ENCODE assay signal across 24 cellular contexts in the genomic region with DNA sequence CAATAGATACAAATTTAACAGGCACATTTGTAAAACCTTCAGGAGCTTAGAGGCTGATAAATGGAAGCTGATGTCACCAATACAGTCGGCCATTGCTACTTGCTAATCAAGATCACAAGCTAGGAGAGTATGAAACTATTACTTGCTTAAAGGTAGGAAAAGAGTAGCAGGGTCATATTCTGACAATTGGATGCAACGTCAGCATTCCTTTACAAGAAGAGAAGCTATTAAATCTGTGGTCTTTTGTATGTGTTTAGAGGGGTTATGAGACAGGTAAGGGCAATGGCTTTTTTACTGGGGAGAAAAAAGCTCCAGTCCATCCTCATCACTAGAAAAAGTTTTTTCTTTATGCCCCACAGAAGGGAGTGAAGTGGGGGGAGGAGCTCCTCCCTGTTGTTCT. TPM values are rescaled to one million over a fixed set of nuclear protein-coding genes. Genes with fewer than 3 reads are reported as not detected.
A peak's percentile ranks its signal among the peaks of the same experiment; 100 is the strongest.
DNase-seq lines count a peak whose midpoint lies in the region; ATAC-seq, FAIRE-seq and TF ChIP-seq lines count a peak whose summit lies in the region.
"Had no signal": no experiment of that assay in that cellular context is flagged by ENCODE, and none has a peak within 500 bp of the region (broad histone marks: within the 10 kb centered on the region; RNA-seq: fewer than 3 reads in every experiment).

No MANE protein-coding gene starts in this region.

- H3K4me1 ChIP-seq in HepG2 (ENCODE audit: insufficient read depth, low read length), result peaks cover 12% of the 10 kb centered on the region
- H3K4me1 ChIP-seq in right lobe of liver, result no peaks in the 10 kb centered on the region
- peaks cover 0 to 8% of the 10 kb centered on the region in 2 experiments; a peak in 2 of 5 replicates for H3K4me1 ChIP-seq in K562 (replicated peaks in 1 of 2; ENCODE audit: control insufficient read depth in 2 of 2, insufficient read depth in 2 of 2, low read length in 2 of 2)
- no peaks in the 10 kb centered on the region for H3K4me1 ChIP-seq in psoas muscle

- TF ChIP-seq EP300 in HepG2 (IDR thresholded peaks at IDR 0.05; ENCODE audit: low read depth in 2 of 2, low read length in 2 of 2) (no peak), HepG2 (CRISPR knock-in tag; IDR thresholded peaks at IDR 0.05; ENCODE audit: borderline replicate concordance) (no peak), K562 (IDR thresholded peaks at IDR 0.05; ENCODE audit: low read length) (no peak)

- H3K36me3 ChIP-seq in HepG2 (replicated peaks in 1 of 2; ENCODE audit: control insufficient read depth in 1 of 2, insufficient read depth in 2 of 2, low read length in 2 of 2), result no peaks in the 10 kb centered on the region
- no peaks in the 10 kb centered on the region for H3K36me3 ChIP-seq in right lobe of liver
- no peaks in the 10 kb centered on the region for H3K36me3 ChIP-seq in KOPT-K1 (ENCODE audit: insufficient read depth, low read length)
- no peaks in the 10 kb centered on the region for H3K36me3 ChIP-seq in K562 (ENCODE audit: control insufficient read depth, insufficient read depth, low read length)
- H3K36me3 ChIP-seq in psoas muscle (ENCODE audit: insufficient read depth in 1 of 2, low read depth in 1 of 2), result no peaks in the 10 kb centered on the region

- H3K79me2 ChIP-seq in HepG2 (ENCODE audit: insufficient read depth, low read length) (no peaks in the 10 kb centered on the region), K562 (ENCODE audit: control insufficient read depth, insufficient read depth, low read length) (no peaks in the 10 kb centered on the region)

- ATAC-seq in HepG2, result no peak
- no peak for ATAC-seq in right lobe of liver
- ATAC-seq in K562, result no peak
- no peak for ATAC-seq in psoas muscle
- ATAC-seq: Panc1 had no signal

- H3K27ac Mint-ChIP-seq in progenitor cell of endocrine pancreas, result no peak overlapping the region
- H3K27ac Mint-ChIP-seq: H9 had no signal

- no peak overlapping the region for H3K4me2 ChIP-seq in HepG2 (ENCODE audit: low read depth, low read length)
- no peak overlapping the region for H3K4me2 ChIP-seq in K562 (ENCODE audit: insufficient read depth, low read length)

- H3K36me3 Mint-ChIP-seq in progenitor cell of endocrine pancreas (ENCODE audit: insufficient read depth), result no peaks in the 10 kb centered on the region
- H3K36me3 Mint-ChIP-seq: CD14-positive monocyte; CD8-positive, alpha-beta memory T cell; T-cell had no signal

- TF ChIP-seq CTCF in HepG2 (CRISPR knock-in tag; IDR thresholded peaks at IDR 0.05) (no peak), right lobe of liver (IDR thresholded peaks at IDR 0.05) (no peak), K562 (IDR thresholded peaks at IDR 0.05 in 2 of 3, conservative IDR thresholded peaks at IDR 0.05 in 1 of 3; ENCODE audit: insufficient read depth in 2 of 3, low read depth in 1 of 3, low read length in 3 of 3) (no peak), psoas muscle (IDR thresholded peaks at IDR 0.05) (no peak), progenitor cell of endocrine pancreas (IDR thresholded peaks at IDR 0.05; ENCODE audit: unreplicated experiment) (no peak)

- FAIRE-seq in HepG2 (lab: Jason Lieb, UNC) (no peak), K562 (lab: Jason Lieb, UNC) (no peak)

- H3K27me3 Mint-ChIP-seq in progenitor cell of endocrine pancreas, result no peaks in the 10 kb centered on the region
- H3K27me3 Mint-ChIP-seq: CD8-positive, alpha-beta memory T cell; T-cell had no signal

- H3K9me1 ChIP-seq in K562 (ENCODE audit: control insufficient read depth, insufficient read depth, low read length), result no peaks in the 10 kb centered on the region

- 7% methylated on average over 2 of the region's 2 CpGs for WGBS in HepG2 (ENCODE audit: low lambda C conversion rate)
- WGBS in right lobe of liver (ENCODE audit: insufficient coverage, low coverage, low lambda C conversion rate, missing lambda C conversion rate), result 48% methylated on average over 2 of the region's 2 CpGs
- 8% methylated on average over 2 of the region's 2 CpGs for WGBS in K562 (ENCODE audit: insufficient coverage, low coverage, missing lambda C conversion rate)
- 68 to 76% (median 70%) methylated on average over 2 of the region's 2 CpGs for WGBS in psoas muscle, 3 donors

- H3K4me3 ChIP-seq in HepG2 (replicated peaks in 1 of 3; ENCODE audit: insufficient read depth in 1 of 3, low read depth in 2 of 3, low read length in 3 of 3), result no peak overlapping the region
- no peak overlapping the region for H3K4me3 ChIP-seq in right lobe of liver
- no peak overlapping the region for H3K4me3 ChIP-seq in K562
- H3K4me3 ChIP-seq in psoas muscle, result no peak overlapping the region
- H3K4me3 ChIP-seq: GM23248 had no signal

- no peak for DNase-seq in HepG2 (ENCODE audit: low spot score)
- DNase-seq in right lobe of liver, result no peak
- DNase-seq in K562 (ENCODE audit: extremely low read depth in 1 of 4, low spot score in 3 of 4), result no peak
- DNase-seq in OCI-M1 (lab: John Stamatoyannopoulos, UW), result no peak
- DNase-seq in psoas muscle, result no peak
- no peak for DNase-seq in progenitor cell of endocrine pancreas (ENCODE audit: low spot score, unreplicated experiment)
- DNase-seq: Calu3; CD8-positive, alpha-beta memory T cell; DMS153; GM23248; H9; NCI-H2029; NCI-H446; NCI-H526; NCI-H82; SHP77; T-cell had no signal

- H3K27ac ChIP-seq in HepG2 (ENCODE audit: extremely low read length, insufficient read depth, low read length) (no peak overlapping the region), right lobe of liver (no peak overlapping the region), KOPT-K1 (ENCODE audit: low read depth, low read length, poor library complexity, severe bottlenecking) (peak overlapping the region; percentile 22), K562 (ENCODE audit: extremely low read depth, low read depth, low read length) (no peak overlapping the region), psoas muscle (no peak overlapping the region)
- H3K27ac ChIP-seq: GM23248, RWPE1 had no signal

- TF ChIP-seq RAD21 in HepG2 (CRISPR knock-in tag; IDR thresholded peaks at IDR 0.05) (no peak), K562 (CRISPR knock-in tag; conservative IDR thresholded peaks at IDR 0.05 in 1 of 2, IDR thresholded peaks at IDR 0.05 in 1 of 2) (no peak)

- TF ChIP-seq POLR2A in HepG2 (IDR thresholded peaks at IDR 0.05; ENCODE audit: insufficient read depth in 1 of 2, low read depth in 2 of 2, low read length in 2 of 2), result no peak
- no peak for TF ChIP-seq POLR2A in right lobe of liver (IDR thresholded peaks at IDR 0.05)
- TF ChIP-seq POLR2A in K562 (conservative IDR thresholded peaks at IDR 0.05), result no peak

- in situ Hi-C loops in HepG2 (cut with HindIII; ENCODE audit: extremely low pct_ligation_motif_present, low pct_unique_long_range_greater_than_20kb) (loop anchor here (10.0 kb wide), 1 partner anchor 231 kb away; the partner anchor contains the start of gene ITLN2), K562 (cut with MboI) (no loop called here)

- CTCF ChIA-PET in HepG2 (lab: Yijun Ruan, JAX; ENCODE audit: low intra/inter-chr PET ratio, low total read pairs) (no interaction called here), K562 (lab: Yijun Ruan, JAX; ENCODE audit: low intra/inter-chr PET ratio) (no interaction called here)

- POLR2A ChIA-PET in HepG2 (lab: Yijun Ruan, JAX), result no interaction called here
- POLR2A ChIA-PET in K562 (lab: Yijun Ruan, JAX), result interaction anchor here (1.2 kb wide), 1 partner anchor 47 kb away, joined by 3 read pairs; no protein-coding TSS in a partner anchor

- H3K4me3 Mint-ChIP-seq in progenitor cell of endocrine pancreas (ENCODE audit: low read depth), result no peak overlapping the region
- H3K4me3 Mint-ChIP-seq: H9 had no signal

- H3K4me1 Mint-ChIP-seq in progenitor cell of endocrine pancreas (ENCODE audit: low read depth), result no peaks in the 10 kb centered on the region

- peaks cover 3% of the 10 kb centered on the region for H3K9me3 Mint-ChIP-seq in progenitor cell of endocrine pancreas (ENCODE audit: low read depth)
- H3K9me3 Mint-ChIP-seq: CD8-positive, alpha-beta memory T cell; T-cell had no signal

- H4K20me1 ChIP-seq in HepG2 (ENCODE audit: insufficient read depth, low read length) (no peaks in the 10 kb centered on the region), K562 (replicated peaks; ENCODE audit: control insufficient read depth, insufficient read depth, low read length) (no peaks in the 10 kb centered on the region)

- H3K9ac ChIP-seq in HepG2 (ENCODE audit: insufficient read depth, low read depth, low read length), result no peak overlapping the region
- no peak overlapping the region for H3K9ac ChIP-seq in K562 (ENCODE audit: insufficient read depth in 1 of 2, low read depth in 2 of 2, low read length in 2 of 2)
- H3K9ac ChIP-seq: GM23248 had no signal

- intact Hi-C loops in HepG2 (cut with micrococcal nuclease; ENCODE audit: unreplicated experiment) (no loop called here), right lobe of liver (cut with DNase I) (no loop called here), K562 (cut with micrococcal nuclease) (loop anchor here (10.0 kb wide), 1 partner anchor 411 kb away; the partner anchor contains the start of gene DEDD), psoas muscle (cut with DNase I) (loop anchor here in 1 of 2 donors (10.0 kb wide), 1 partner anchor 371 kb away; the partner anchor contains the start of gene KLHDC9)

- BruUV-seq in HepG2 (replicated peaks; lab: Mats Ljungman, UMichigan) (no TSS peak), K562 (replicated peaks; lab: Mats Ljungman, UMichigan) (no TSS peak)

- H3K27me3 ChIP-seq in HepG2 (ENCODE audit: control insufficient read depth in 1 of 2, insufficient read depth in 2 of 2, low read length in 2 of 2), result peaks cover 0 to under 1% of the 10 kb centered on the region in 2 experiments; a peak in 3 of 5 replicates
- H3K27me3 ChIP-seq in right lobe of liver, result no peaks in the 10 kb centered on the region
- no peaks in the 10 kb centered on the region; a peak in 1 of 5 replicates for H3K27me3 ChIP-seq in K562 (ENCODE audit: control insufficient read depth in 2 of 2, insufficient read depth in 2 of 2, low read length in 2 of 2)
- no peaks in the 10 kb centered on the region for H3K27me3 ChIP-seq in psoas muscle (ENCODE audit: insufficient read depth in 3 of 3, low read length in 2 of 3)

- no peak overlapping the region for H2AFZ ChIP-seq in HepG2 (ENCODE audit: low read length)
- H2AFZ ChIP-seq in K562 (ENCODE audit: low read depth, low read length), result no peak overlapping the region; the same call in 1 of the 2 replicates
- H2AFZ ChIP-seq: GM23248 had no signal

- no peaks in the 10 kb centered on the region for H3K9me3 ChIP-seq in HepG2 (ENCODE audit: low read length)
- no peaks in the 10 kb centered on the region for H3K9me3 ChIP-seq in right lobe of liver
- peaks cover 10% of the 10 kb centered on the region for H3K9me3 ChIP-seq in KOPT-K1 (ENCODE audit: insufficient read depth, low read length, poor library complexity, severe bottlenecking)
- H3K9me3 ChIP-seq in K562 (replicated peaks; ENCODE audit: control insufficient read depth, insufficient read depth, low read depth, low read length), result no peaks in the 10 kb centered on the region
- H3K9me3 ChIP-seq in psoas muscle, result no peaks in the 10 kb centered on the region

RNA-seq across cellular contexts. Expression of gene CD48, which starts 11.7 kb away (rescaled TPM):
- total RNA-seq in HepG2 (2016; rRNA removed; fragmentation: Illumina TruSeq; extraction: Trizol), result not detected in 2 replicates
- total RNA-seq in HepG2 (2016; cell fraction: cytosol; rRNA removed; fragmentation: Illumina TruSeq; extraction: Trizol; ENCODE audit: low read depth), result not detected in 2 replicates
- not detected in 2 replicates for total RNA-seq in HepG2 (2016; cell fraction: insoluble cytoplasmic fraction; rRNA removed; fragmentation: Illumina TruSeq; extraction: Trizol)
- total RNA-seq in HepG2 (2016; cell fraction: membrane; rRNA removed; fragmentation: Illumina TruSeq; extraction: Trizol), result not detected in 2 replicates
- total RNA-seq in HepG2 (2016; cell fraction: nucleus; rRNA removed; fragmentation: Illumina TruSeq; extraction: Trizol), result not detected in 2 replicates
- not detected in 2 replicates for polyA plus RNA-seq in HepG2 (2011; rRNA removed)
- polyA plus RNA-seq in HepG2 (2011; cell fraction: cytosol; rRNA removed), result 0.05 TPM in 1 of 2 replicates, not detected in the other
- polyA plus RNA-seq in HepG2 (2011; cell fraction: nucleus; rRNA removed), result 0.12 TPM in 1 of 2 replicates, not detected in the other
- not detected in 2 replicates for polyA plus RNA-seq in HepG2 (2012)
- polyA plus RNA-seq in HepG2 (2016; cell fraction: cytosol; fragmentation: Illumina TruSeq; extraction: Trizol; ENCODE audit: low read depth), result not detected in 2 replicates
- not detected in 2 replicates for polyA plus RNA-seq in HepG2 (2016; cell fraction: insoluble cytoplasmic fraction; fragmentation: Illumina TruSeq; extraction: Trizol; ENCODE audit: low read depth)
- not detected in 2 replicates for polyA plus RNA-seq in HepG2 (2016; cell fraction: membrane; fragmentation: Illumina TruSeq; extraction: Trizol; ENCODE audit: low read depth)
- polyA plus RNA-seq in HepG2 (2016; cell fraction: nucleus; fragmentation: Illumina TruSeq; extraction: Trizol; ENCODE audit: insufficient read depth, low read depth), result not detected in 2 replicates
- not detected in 2 replicates for polyA minus RNA-seq in HepG2 (2011; rRNA and poly(A)+ RNA removed; ENCODE audit: low replicate concordance)
- not detected in 2 replicates for polyA minus RNA-seq in HepG2 (2011; cell fraction: cytosol; rRNA and poly(A)+ RNA removed)
- not detected in 2 replicates for polyA minus RNA-seq in HepG2 (2011; cell fraction: nucleus; rRNA and poly(A)+ RNA removed)
- 1 to 10 TPM in 5 of 6 experiments, under 1 TPM in 1; 0.68 to 5.0 (median 3.4) TPM for total RNA-seq in right lobe of liver
- total RNA-seq in K562 (2011; cell fraction: chromatin; rRNA removed; ENCODE audit: low replicate concordance), result not detected in 2 replicates
- total RNA-seq in K562 (2011; cell fraction: nucleolus; rRNA removed), result not detected in 2 replicates
- total RNA-seq in K562 (2011; cell fraction: nucleoplasm; rRNA removed), result not detected in 2 replicates
- 0.53 TPM in 1 of 2 replicates, not detected in the other for total RNA-seq in K562 (2014; rRNA removed)
- total RNA-seq in K562 (2014; rRNA removed; fragmentation: Illumina TruSeq; extraction: Trizol), result 0.11 and 0.38 TPM in 2 replicates
- total RNA-seq in K562 (2015; rRNA removed; fragmentation: Illumina TruSeq; extraction: Trizol), result 0.40 and 0.94 TPM in 2 replicates
- 0.42 and 0.65 TPM in 2 replicates for total RNA-seq in K562 (2021)
- not detected in 2 replicates for polyA plus RNA-seq in K562 (2011; rRNA removed)
- 0.06 TPM in 1 of 2 replicates, not detected in the other for polyA plus RNA-seq in K562 (2011; cell fraction: cytosol; rRNA removed)
- polyA plus RNA-seq in K562 (2011; cell fraction: nucleus; rRNA removed), result not detected in 2 replicates
- 0.26 and 2.0 TPM in 2 replicates for polyA plus RNA-seq in K562 (2012)
- 0.10 and 0.24 TPM in 2 replicates for polyA plus RNA-seq in K562 (2014; fragmentation: Illumina TruSeq; extraction: Trizol)
- under 1 TPM in 1 of 2 experiments, not detected in 1; 0.27 TPM for polyA plus RNA-seq in K562 (2014; fragmentation: Nextera tagmentation; extraction: Ambion mirVana)
- polyA plus RNA-seq in K562 (2014; rRNA removed), result 0.18 and 0.30 TPM in 2 replicates
- 0.27 TPM in 1 of 2 replicates, not detected in the other for polyA minus RNA-seq in K562 (2011; rRNA and poly(A)+ RNA removed)
- polyA minus RNA-seq in K562 (2011; cell fraction: cytosol; rRNA and poly(A)+ RNA removed), result not detected in 2 replicates
- polyA minus RNA-seq in K562 (2011; cell fraction: nucleus; rRNA and poly(A)+ RNA removed), result not detected in 2 replicates
- 1 to 10 TPM in 2 of 4 donors, under 1 TPM in 2; 0.76 to 1.7 (median 1.1) TPM for total RNA-seq in psoas muscle
- polyA plus RNA-seq in psoas muscle, result under 1 TPM; 0.35 to 1.00 (median 0.91) TPM
- total RNA-seq in progenitor cell of endocrine pancreas, result not detected in 2 replicates
- total RNA-seq: A673, Calu3, GM23248, H9, MCF 10A, SK-MEL-5 had no signal
- polyA plus RNA-seq: GM23248 had no signal

RNA-seq across cellular contexts. Expression of gene SLAMF7, which starts 15.7 kb away (rescaled TPM):
- total RNA-seq in HepG2 (2016; rRNA removed; fragmentation: Illumina TruSeq; extraction: Trizol) (not detected in 2 replicates), right lobe of liver (1 to 10 TPM in 3 of 6 experiments, under 1 TPM in 3; 0.74 to 5.2 (median 0.99) TPM), K562 (2014; rRNA removed) (0.12 TPM in 1 of 2 replicates, not detected in the other), K562 (2014; rRNA removed; fragmentation: Illumina TruSeq; extraction: Trizol) (0.11 and 0.19 TPM in 2 replicates), K562 (2015; rRNA removed; fragmentation: Illumina TruSeq; extraction: Trizol) (0.18 and 0.23 TPM in 2 replicates), K562 (2021) (0.35 and 0.49 TPM in 2 replicates), psoas muscle (under 1 TPM; 0.08 to 0.79 (median 0.73) TPM), progenitor cell of endocrine pancreas (not detected in 2 replicates)
- total RNA-seq in HepG2 (2016; cell fraction: cytosol; rRNA removed; fragmentation: Illumina TruSeq; extraction: Trizol; ENCODE audit: low read depth), result not detected in 2 replicates
- not detected in 2 replicates for total RNA-seq in HepG2 (2016; cell fraction: insoluble cytoplasmic fraction; rRNA removed; fragmentation: Illumina TruSeq; extraction: Trizol)
- not detected in 2 replicates for total RNA-seq in HepG2 (2016; cell fraction: membrane; rRNA removed; fragmentation: Illumina TruSeq; extraction: Trizol)
- not detected in 2 replicates for total RNA-seq in HepG2 (2016; cell fraction: nucleus; rRNA removed; fragmentation: Illumina TruSeq; extraction: Trizol)
- polyA plus RNA-seq in HepG2 (2011; rRNA removed) (not detected in 2 replicates), K562 (2011; rRNA removed) (not detected in 2 replicates), K562 (2014; fragmentation: Illumina TruSeq; extraction: Trizol) (0.22 and 0.36 TPM in 2 replicates), K562 (2014; fragmentation: Nextera tagmentation; extraction: Ambion mirVana) (under 1 TPM; 0.17 to 0.39 TPM), K562 (2014; rRNA removed) (0.19 and 1.2 TPM in 2 replicates), psoas muscle (under 1 TPM in 2 of 3 donors, not detected in 1; 0.06 to 0.07 TPM)
- polyA plus RNA-seq in HepG2 (2011; cell fraction: cytosol; rRNA removed), result 0.03 TPM in 1 of 2 replicates, not detected in the other
- 0.05 TPM in 1 of 2 replicates, not detected in the other for polyA plus RNA-seq in HepG2 (2011; cell fraction: nucleus; rRNA removed)
- polyA plus RNA-seq in HepG2 (2012), result not detected in 2 replicates
- not detected in 2 replicates for polyA plus RNA-seq in HepG2 (2016; cell fraction: cytosol; fragmentation: Illumina TruSeq; extraction: Trizol; ENCODE audit: low read depth)
- polyA plus RNA-seq in HepG2 (2016; cell fraction: insoluble cytoplasmic fraction; fragmentation: Illumina TruSeq; extraction: Trizol; ENCODE audit: low read depth), result not detected in 2 replicates
- not detected in 2 replicates for polyA plus RNA-seq in HepG2 (2016; cell fraction: membrane; fragmentation: Illumina TruSeq; extraction: Trizol; ENCODE audit: low read depth)
- not detected in 2 replicates for polyA plus RNA-seq in HepG2 (2016; cell fraction: nucleus; fragmentation: Illumina TruSeq; extraction: Trizol; ENCODE audit: insufficient read depth, low read depth)
- 0.07 TPM in 1 of 2 replicates, not detected in the other for polyA minus RNA-seq in HepG2 (2011; rRNA and poly(A)+ RNA removed; ENCODE audit: low replicate concordance)
- polyA minus RNA-seq in HepG2 (2011; cell fraction: cytosol; rRNA and poly(A)+ RNA removed), result not detected in 2 replicates
- polyA minus RNA-seq in HepG2 (2011; cell fraction: nucleus; rRNA and poly(A)+ RNA removed), result not detected in 2 replicates
- total RNA-seq in K562 (2011; cell fraction: chromatin; rRNA removed; ENCODE audit: low replicate concordance), result not detected in 2 replicates
- total RNA-seq in K562 (2011; cell fraction: nucleolus; rRNA removed), result not detected in 2 replicates
- not detected in 2 replicates for total RNA-seq in K562 (2011; cell fraction: nucleoplasm; rRNA removed)
- polyA plus RNA-seq in K562 (2011; cell fraction: cytosol; rRNA removed), result 0.03 TPM in 1 of 2 replicates, not detected in the other
- polyA plus RNA-seq in K562 (2011; cell fraction: nucleus; rRNA removed), result not detected in 2 replicates
- 0.68 and 2.0 TPM in 2 replicates for polyA plus RNA-seq in K562 (2012)
- not detected in 2 replicates for polyA minus RNA-seq in K562 (2011; rRNA and poly(A)+ RNA removed)
- polyA minus RNA-seq in K562 (2011; cell fraction: cytosol; rRNA and poly(A)+ RNA removed), result not detected in 2 replicates
- not detected in 2 replicates for polyA minus RNA-seq in K562 (2011; cell fraction: nucleus; rRNA and poly(A)+ RNA removed)
- total RNA-seq: A673, GM23248, H9 had no signal
- polyA plus RNA-seq: GM23248 had no signal

Comparison
In these comparisons a context has a peak if more than half of its experiments do, and no peak if none do; other contexts are left out.
1. Of the 241 proteins assayed by ChIP-seq in both HepG2 and K562: peak only in HepG2: none; only in K562: MAFG; in both: MAFF and MAFK; in neither: 238.